In genomic region chr1:2431095-2431494, GRCh38 we compare ENCODE assay signal across 16 cellular contexts. TPM values are rescaled to one million over a fixed set of nuclear protein-coding genes. Genes with fewer than 3 reads are reported as not detected.
A peak's percentile ranks its signal among the peaks of the same experiment; 100 is the strongest.
DNase-seq lines count a peak whose midpoint lies in the region; FAIRE-seq and TF ChIP-seq lines count a peak whose summit lies in the region.
"Had no signal": no experiment of that assay in that cellular context is flagged by ENCODE, and none has a peak within 500 bp of the region (broad histone marks: within the 10 kb centered on the region; RNA-seq: fewer than 3 reads in every experiment).

No MANE protein-coding gene starts in this region.

- H3K79me2 ChIP-seq in neural progenitor cell (ENCODE audit: low read depth): no peaks in the 10 kb centered on the region

- peaks cover 15 to 34% (median 23%) of the 10 kb centered on the region in 11 experiments; a peak in 18 of 22 replicates for H3K27me3 ChIP-seq in BLaER1 treated with 17β-estradiol and CSF1 and Interleukin-3, amounts not matched to agents 10 nM and 100 nM
- no peaks in the 10 kb centered on the region for H3K27me3 ChIP-seq in bronchial epithelial cell (ENCODE audit: control insufficient read depth, insufficient read depth, low read length)
- H3K27me3 ChIP-seq in neural progenitor cell: peaks cover 14% of the 10 kb centered on the region

- H3K9me3 ChIP-seq in BLaER1 treated with 17β-estradiol and CSF1 and Interleukin-3, amounts not matched to agents 10 nM and 100 nM (replicated peaks in 1 of 11): peaks cover 0 to 8% (median 0%) of the 10 kb centered on the region in 11 experiments; a peak in 3 of 22 replicates
- no peaks in the 10 kb centered on the region for H3K9me3 ChIP-seq in neural progenitor cell (ENCODE audit: low read depth)

- no peaks in the 10 kb centered on the region for H3K9me3 Mint-ChIP-seq in neural progenitor cell
- H3K9me3 Mint-ChIP-seq: CD4-positive, alpha-beta T cell had no signal

- TF ChIP-seq CTCF in bronchial epithelial cell (IDR thresholded peaks at IDR 0.05; ENCODE audit: insufficient read depth, low read length, severe bottlenecking): no peak
- TF ChIP-seq CTCF in neural progenitor cell (IDR thresholded peaks at IDR 0.05): no peak

- peak overlapping the region in 4 of 11 experiments; percentile 25 to 58 (median 46); a peak in 2 of 22 replicates for H3K9ac ChIP-seq in BLaER1 treated with 17β-estradiol and CSF1 and Interleukin-3, amounts not matched to agents 10 nM and 100 nM
- H3K9ac ChIP-seq in neural progenitor cell: no peak overlapping the region
- H3K9ac ChIP-seq: GM23248 had no signal

- H2AFZ ChIP-seq in neural progenitor cell (replicated peaks): no peak overlapping the region
- H2AFZ ChIP-seq: GM23248, PC-9 had no signal

- H3K27me3 Mint-ChIP-seq in neural progenitor cell (ENCODE audit: insufficient read depth, low read depth): peaks cover 12% of the 10 kb centered on the region
- H3K27me3 Mint-ChIP-seq: CD4-positive, alpha-beta T cell had no signal

- H3K36me3 Mint-ChIP-seq in neural progenitor cell: no peaks in the 10 kb centered on the region

- H3F3A ChIP-seq in neural progenitor cell (ENCODE audit: low read depth): no peaks in the 10 kb centered on the region

- H3K27ac Mint-ChIP-seq in neural progenitor cell: peak overlapping the region; percentile 76
- H3K27ac Mint-ChIP-seq: CD4-positive, alpha-beta T cell had no signal

- DNase-seq in DMS79 treated with DMSO at 0.1 percent for 48 hours (lab: John Stamatoyannopoulos, UW) (peak; percentile 73), bronchial epithelial cell (ENCODE audit: low read depth) (peak; percentile 81), neural progenitor cell (ENCODE audit: low spot score) (no peak), midbrain (lab: John Stamatoyannopoulos, UW) (no peak)
- DNase-seq in NK-92 treated with Interleukin-12 subunit alpha and Interleukin-12 subunit beta, amount 100 ng/mL, for 24 hours (lab: John Stamatoyannopoulos, UW): no peak
- DNase-seq in activated effector memory CD4-positive, alpha-beta T cell treated with anti-CD3 and anti-CD28 coated beads, Interleukin-2, amount 50 U/mL, for 16 hours: no peak
- DNase-seq: ACHN; Calu3; CD4-positive, alpha-beta T cell; GM23248; KG1; NCI-H2107; NCI-H510A; NCI-H774; PC-9 had no signal

- H3K4me2 ChIP-seq in BLaER1 treated with 17β-estradiol and CSF1 and Interleukin-3, amounts not matched to agents 10 nM and 100 nM: peak overlapping the region in 9 of 11 experiments; percentile 60 to 95 (median 82); a peak in 18 of 22 replicates
- H3K4me2 ChIP-seq in neural progenitor cell: peak overlapping the region; percentile 27
- H3K4me2 ChIP-seq: PC-9 had no signal

- peaks cover 0 to 93% (median 78%) of the 10 kb centered on the region in 10 experiments; a peak in 17 of 20 replicates for H3K4me1 ChIP-seq in BLaER1 treated with 17β-estradiol and CSF1 and Interleukin-3, amounts not matched to agents 10 nM and 100 nM
- peaks cover 27% of the 10 kb centered on the region for H3K4me1 ChIP-seq in neural progenitor cell

- H3K27ac ChIP-seq in BLaER1 treated with 17β-estradiol and CSF1 and Interleukin-3, amounts not matched to agents 10 nM and 100 nM: peak overlapping the region in 7 of 11 experiments; percentile 57 to 94 (median 87); a peak in 13 of 22 replicates
- H3K27ac ChIP-seq in neural progenitor cell: no peak overlapping the region
- H3K27ac ChIP-seq: GM23248, PC-9 had no signal

- H4K20me1 ChIP-seq in BLaER1 treated with 17β-estradiol and CSF1 and Interleukin-3, amounts not matched to agents 10 nM and 100 nM: peaks cover 0 to 31% (median 0%) of the 10 kb centered on the region in 11 experiments; a peak in 7 of 22 replicates
- no peaks in the 10 kb centered on the region for H4K20me1 ChIP-seq in neural progenitor cell (ENCODE audit: low read depth)

- FAIRE-seq in bronchial epithelial cell (lab: Jason Lieb, UNC): no peak

- no peaks in the 10 kb centered on the region for H3K36me3 ChIP-seq in BLaER1 treated with 17β-estradiol and CSF1 and Interleukin-3, amounts not matched to agents 10 nM and 100 nM
- peaks cover 42% of the 10 kb centered on the region for H3K36me3 ChIP-seq in bronchial epithelial cell (ENCODE audit: control insufficient read depth, insufficient read depth, low read length)
- H3K36me3 ChIP-seq in neural progenitor cell: no peaks in the 10 kb centered on the region

- H3K4me1 Mint-ChIP-seq in neural progenitor cell: peaks cover 31% of the 10 kb centered on the region

- peak overlapping the region; percentile 52 for H3K4me3 Mint-ChIP-seq in neural progenitor cell
- H3K4me3 Mint-ChIP-seq: CD4-positive, alpha-beta T cell had no signal

- no peak overlapping the region for H3K4me3 ChIP-seq in BLaER1 treated with 17β-estradiol and CSF1 and Interleukin-3, amounts not matched to agents 10 nM and 100 nM
- H3K4me3 ChIP-seq in bronchial epithelial cell (ENCODE audit: low read depth, low read length): peak overlapping the region; percentile 37
- H3K4me3 ChIP-seq in neural progenitor cell: no peak overlapping the region
- H3K4me3 ChIP-seq: GM23248, PC-9 had no signal

RNA-seq across cellular contexts. Expression of gene PEX10, which starts 18.7 kb away (rescaled TPM):
- total RNA-seq in bronchial epithelial cell: 30.0 and 35.7 TPM in 2 replicates
- 15.1 and 39.3 TPM in 2 replicates for total RNA-seq in neural progenitor cell (ENCODE audit: low replicate concordance)

RNA-seq across cellular contexts. Expression of gene RER1, which starts 39.5 kb away (rescaled TPM):
- total RNA-seq in bronchial epithelial cell: 94.8 and 104 TPM in 2 replicates
- total RNA-seq in neural progenitor cell (ENCODE audit: low replicate concordance): 39.1 and 42.5 TPM in 2 replicates

RNA-seq across cellular contexts. Expression of gene MORN1, which starts 39.7 kb away (rescaled TPM):
- 5.5 and 10.6 TPM in 2 replicates for total RNA-seq in bronchial epithelial cell
- 7.0 and 15.5 TPM in 2 replicates for total RNA-seq in neural progenitor cell (ENCODE audit: low replicate concordance)

RNA-seq across cellular contexts. Expression of gene PLCH2, which starts 45.0 kb away (rescaled TPM):
- total RNA-seq in bronchial epithelial cell (64.2 and 93.2 TPM in 2 replicates), neural progenitor cell (ENCODE audit: low replicate concordance) (0.54 and 2.0 TPM in 2 replicates)
- total RNA-seq: GM23248 had no signal

Comparison
In these comparisons a context has a peak if more than half of its experiments do, and no peak if none do; other contexts are left out.
1. DNase-seq: peak in DMS79 treated with DMSO at 0.1 percent for 48 hours (single experiment) and bronchial epithelial cell (single experiment); none in neural progenitor cell (single experiment), midbrain (single experiment), NK-92 treated with Interleukin-12 subunit alpha and Interleukin-12 subunit beta, amount 100 ng/mL, for 24 hours (single experiment) and activated effector memory CD4-positive, alpha-beta T cell treated with anti-CD3 and anti-CD28 coated beads, Interleukin-2, amount 50 U/mL, for 16 hours (single experiment).